Comparison of ENCODE assay signal across 1 cellular context in the genomic region with DNA sequence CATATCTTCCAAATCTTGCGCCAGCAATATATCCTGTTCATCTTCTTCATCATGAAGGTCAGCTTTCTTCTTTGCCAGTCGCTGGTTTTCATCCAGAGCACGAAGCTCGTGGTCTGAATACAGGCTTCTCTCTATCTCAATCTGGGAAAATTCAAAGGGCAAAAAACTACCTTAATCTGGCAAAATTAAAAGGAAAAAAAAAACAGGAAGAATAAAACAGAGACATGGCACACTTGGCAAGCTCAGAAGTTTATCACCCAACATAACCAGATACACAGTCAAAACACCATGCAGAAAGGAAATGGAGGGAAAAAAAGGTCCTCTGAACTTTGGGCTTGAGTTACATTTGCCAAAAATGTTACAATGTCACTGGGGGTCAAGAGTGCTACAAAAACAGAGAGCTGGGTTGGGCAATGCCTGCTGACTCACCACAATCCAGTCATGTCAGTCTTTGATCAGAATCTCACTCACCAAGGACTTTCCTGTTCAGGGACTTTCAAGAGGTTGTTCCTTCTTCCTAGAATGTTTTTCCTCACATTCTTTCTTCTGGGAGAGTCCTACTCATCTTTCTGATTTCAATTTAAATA.
TF ChIP-seq lines count a peak whose summit lies in the region.

No MANE protein-coding gene starts in this region.

TF ChIP-seq in SK-N-SH treated with all-trans-retinoic acid at 6 μM for 48 hours, 23 proteins besides CTCF, POLR2A, EP300 and RAD21 (continued from another document):
- TF ChIP-seq, protein P1, sequence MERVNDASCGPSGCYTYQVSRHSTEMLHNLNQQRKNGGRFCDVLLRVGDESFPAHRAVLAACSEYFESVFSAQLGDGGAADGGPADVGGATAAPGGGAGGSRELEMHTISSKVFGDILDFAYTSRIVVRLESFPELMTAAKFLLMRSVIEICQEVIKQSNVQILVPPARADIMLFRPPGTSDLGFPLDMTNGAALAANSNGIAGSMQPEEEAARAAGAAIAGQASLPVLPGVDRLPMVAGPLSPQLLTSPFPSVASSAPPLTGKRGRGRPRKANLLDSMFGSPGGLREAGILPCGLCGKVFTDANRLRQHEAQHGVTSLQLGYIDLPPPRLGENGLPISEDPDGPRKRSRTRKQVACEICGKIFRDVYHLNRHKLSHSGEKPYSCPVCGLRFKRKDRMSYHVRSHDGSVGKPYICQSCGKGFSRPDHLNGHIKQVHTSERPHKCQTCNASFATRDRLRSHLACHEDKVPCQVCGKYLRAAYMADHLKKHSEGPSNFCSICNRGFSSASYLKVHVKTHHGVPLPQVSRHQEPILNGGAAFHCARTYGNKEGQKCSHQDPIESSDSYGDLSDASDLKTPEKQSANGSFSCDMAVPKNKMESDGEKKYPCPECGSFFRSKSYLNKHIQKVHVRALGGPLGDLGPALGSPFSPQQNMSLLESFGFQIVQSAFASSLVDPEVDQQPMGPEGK (CRISPR knock-in tag; IDR thresholded peaks at IDR 0.05; ENCODE audit: borderline replicate concordance), result no peak
- TF ChIP-seq, protein P2, sequence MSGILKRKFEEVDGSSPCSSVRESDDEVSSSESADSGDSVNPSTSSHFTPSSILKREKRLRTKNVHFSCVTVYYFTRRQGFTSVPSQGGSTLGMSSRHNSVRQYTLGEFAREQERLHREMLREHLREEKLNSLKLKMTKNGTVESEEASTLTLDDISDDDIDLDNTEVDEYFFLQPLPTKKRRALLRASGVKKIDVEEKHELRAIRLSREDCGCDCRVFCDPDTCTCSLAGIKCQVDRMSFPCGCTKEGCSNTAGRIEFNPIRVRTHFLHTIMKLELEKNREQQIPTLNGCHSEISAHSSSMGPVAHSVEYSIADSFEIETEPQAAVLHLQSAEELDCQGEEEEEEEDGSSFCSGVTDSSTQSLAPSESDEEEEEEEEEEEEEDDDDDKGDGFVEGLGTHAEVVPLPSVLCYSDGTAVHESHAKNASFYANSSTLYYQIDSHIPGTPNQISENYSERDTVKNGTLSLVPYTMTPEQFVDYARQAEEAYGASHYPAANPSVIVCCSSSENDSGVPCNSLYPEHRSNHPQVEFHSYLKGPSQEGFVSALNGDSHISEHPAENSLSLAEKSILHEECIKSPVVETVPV (CRISPR knock-in tag; IDR thresholded peaks at IDR 0.05), result no peak
- TF ChIP-seq, protein P3, sequence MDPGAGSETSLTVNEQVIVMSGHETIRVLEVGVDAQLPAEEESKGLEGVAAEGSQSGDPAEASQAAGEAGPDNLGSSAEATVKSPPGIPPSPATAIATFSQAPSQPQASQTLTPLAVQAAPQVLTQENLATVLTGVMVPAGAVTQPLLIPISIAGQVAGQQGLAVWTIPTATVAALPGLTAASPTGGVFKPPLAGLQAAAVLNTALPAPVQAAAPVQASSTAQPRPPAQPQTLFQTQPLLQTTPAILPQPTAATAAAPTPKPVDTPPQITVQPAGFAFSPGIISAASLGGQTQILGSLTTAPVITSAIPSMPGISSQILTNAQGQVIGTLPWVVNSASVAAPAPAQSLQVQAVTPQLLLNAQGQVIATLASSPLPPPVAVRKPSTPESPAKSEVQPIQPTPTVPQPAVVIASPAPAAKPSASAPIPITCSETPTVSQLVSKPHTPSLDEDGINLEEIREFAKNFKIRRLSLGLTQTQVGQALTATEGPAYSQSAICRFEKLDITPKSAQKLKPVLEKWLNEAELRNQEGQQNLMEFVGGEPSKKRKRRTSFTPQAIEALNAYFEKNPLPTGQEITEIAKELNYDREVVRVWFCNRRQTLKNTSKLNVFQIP (CRISPR knock-in tag; IDR thresholded peaks at IDR 0.05; ENCODE audit: borderline replicate concordance, low read depth), result no peak
TF ChIP-seq in SK-N-SH treated with all-trans-retinoic acid at 6 μM for 48 hours: peak in this region for 0.
